7 cellular contexts compared by ENCODE assay signal in the genomic region with DNA sequence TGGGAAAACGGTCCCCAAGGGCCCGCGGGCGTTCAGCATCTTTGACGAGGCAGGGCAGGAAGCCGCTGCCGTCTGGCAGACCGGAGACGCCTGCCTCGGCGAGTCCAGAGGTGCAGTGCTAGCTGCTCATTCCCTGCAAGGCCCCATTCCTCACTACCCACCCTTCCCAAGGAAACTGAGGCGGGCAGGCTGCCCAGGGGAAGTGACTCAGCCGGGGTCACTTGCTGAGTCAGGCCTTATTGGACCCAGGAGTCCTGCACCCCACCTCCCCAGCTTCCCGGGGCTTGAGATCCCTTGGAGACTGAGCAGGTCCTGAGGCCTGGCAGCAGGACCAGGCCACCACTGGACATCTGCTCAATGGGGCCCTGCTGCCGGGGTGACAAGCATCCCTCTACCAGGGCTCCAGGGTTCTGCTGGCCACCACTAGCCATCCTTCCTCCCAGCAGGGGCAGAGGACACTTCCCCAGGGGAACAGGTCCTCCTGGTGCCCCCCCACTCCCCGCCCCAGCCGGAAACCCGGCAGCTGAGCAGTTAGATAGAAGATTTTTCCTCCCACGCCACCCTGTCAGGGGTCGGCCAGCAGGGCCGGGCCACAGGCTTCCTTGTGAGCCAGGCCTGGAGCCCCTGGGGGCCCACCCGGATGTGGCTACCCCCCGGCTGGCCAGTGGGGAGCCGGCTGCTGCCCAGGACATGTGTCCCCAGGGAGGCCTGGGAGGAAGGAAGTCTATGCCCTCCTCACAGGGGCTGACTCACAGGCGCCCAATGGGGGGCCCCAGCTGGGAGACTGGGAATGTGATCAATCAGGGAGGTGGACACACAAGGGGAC. TPM values are rescaled to one million over a fixed set of nuclear protein-coding genes. Genes with fewer than 3 reads are reported as not detected.
DNase-seq lines count a peak whose midpoint lies in the region; ATAC-seq and TF ChIP-seq lines count a peak whose summit lies in the region.

No MANE protein-coding gene starts in this region.

- H3K27ac Mint-ChIP-seq in endothelial cell (ENCODE audit: unreplicated experiment) (peak overlapping the region; percentile 90), neural crest cell (ENCODE audit: unreplicated experiment) (peak overlapping the region; percentile 84)

- H3K4me3 Mint-ChIP-seq in endothelial cell (ENCODE audit: unreplicated experiment), result peak overlapping the region; percentile 83
- peak overlapping the region; percentile 71 for H3K4me3 Mint-ChIP-seq in neural crest cell

- ATAC-seq in GM21423 (IDR thresholded peaks at IDR 0.05; ENCODE audit: unreplicated experiment), result no peak

- TF ChIP-seq CTCF in endothelial cell (IDR thresholded peaks at IDR 0.05; ENCODE audit: unreplicated experiment), result no peak
- TF ChIP-seq CTCF in neural crest cell (conservative IDR thresholded peaks at IDR 0.05), result no peak

- DNase-seq in HCEC 1CT, result peak; percentile 76
- peak; percentile 84 for DNase-seq in T1000 (lab: John Stamatoyannopoulos, UW)
- no peak for DNase-seq in endothelial cell (ENCODE audit: low spot score)
- DNase-seq in neural crest cell (ENCODE audit: low read depth, low spot score), result peak; percentile 23
- no peak for DNase-seq in COR-L47 (lab: John Stamatoyannopoulos, UW)
- DNase-seq in medulla oblongata (ENCODE audit: extremely low spot score), result no peak

- peaks cover 56% of the 10 kb centered on the region for H3K4me1 Mint-ChIP-seq in endothelial cell (ENCODE audit: unreplicated experiment)
- H3K4me1 Mint-ChIP-seq in neural crest cell, result peaks cover 52% of the 10 kb centered on the region

- H3K36me3 Mint-ChIP-seq in endothelial cell (ENCODE audit: low read depth, unreplicated experiment) (peaks cover 29% of the 10 kb centered on the region), neural crest cell (ENCODE audit: low read depth) (no peaks in the 10 kb centered on the region)

- no peaks in the 10 kb centered on the region for H3K9me3 Mint-ChIP-seq in endothelial cell (ENCODE audit: unreplicated experiment)
- no peaks in the 10 kb centered on the region for H3K9me3 Mint-ChIP-seq in neural crest cell

- H3K27me3 Mint-ChIP-seq in endothelial cell (ENCODE audit: unreplicated experiment) (peaks cover 26% of the 10 kb centered on the region), neural crest cell (ENCODE audit: low read depth) (peaks cover under 1% of the 10 kb centered on the region)

RNA-seq across cellular contexts. Expression of a gene that starts 3.9 kb away (rescaled TPM):
- total RNA-seq in endothelial cell (ENCODE audit: unreplicated experiment) (93.7 TPM), neural crest cell (11.3 and 11.8 TPM in 2 replicates)

RNA-seq across cellular contexts. Expression of a gene that starts 40.7 kb away (rescaled TPM):
- total RNA-seq in endothelial cell (ENCODE audit: unreplicated experiment), result 14.8 TPM
- total RNA-seq in neural crest cell, result 34.2 and 34.8 TPM in 2 replicates

Comparison
In these comparisons a context has a peak if more than half of its experiments do, and no peak if none do; other contexts are left out.
1. DNase-seq: peak in HCEC 1CT (single experiment), T1000 (single experiment) and neural crest cell (single experiment); none in endothelial cell (single experiment), COR-L47 (single experiment) and medulla oblongata (single experiment).